ENCODE assay signal across 15 cellular contexts in the genomic region with DNA sequence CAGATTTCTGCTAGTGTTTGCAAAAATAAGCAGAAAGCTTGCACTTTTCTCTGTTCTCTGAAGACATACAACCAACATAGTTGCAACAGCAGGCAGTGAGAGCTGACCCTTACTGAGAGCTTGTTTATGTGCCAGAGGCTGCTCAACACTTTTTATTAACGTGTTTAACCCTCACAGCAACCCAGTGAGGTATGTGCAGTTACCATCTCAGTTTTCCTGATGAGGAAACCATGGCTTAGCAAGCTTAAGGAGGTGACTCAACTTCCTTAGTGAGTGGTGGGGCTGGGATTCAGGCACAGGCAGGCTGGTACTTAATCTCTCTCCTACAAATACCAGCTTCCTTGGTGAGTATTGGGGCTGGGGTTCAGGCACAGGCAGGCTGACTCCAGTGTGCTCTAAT.
DNase-seq lines count a peak whose midpoint lies in the region; ATAC-seq and TF ChIP-seq lines count a peak whose summit lies in the region.
"Had no signal": no experiment of that assay in that cellular context is flagged by ENCODE, and none has a peak within 500 bp of the region (broad histone marks: within the 10 kb centered on the region; RNA-seq: fewer than 3 reads in every experiment).

No MANE protein-coding gene starts in this region.

- H3K36me3 ChIP-seq in mesenchymal stem cell (ENCODE audit: control insufficient read depth in 1 of 2, insufficient read depth in 2 of 2, low read depth in 1 of 2, low read length in 2 of 2), result no peaks in the 10 kb centered on the region
- H3K36me3 ChIP-seq: pancreas had no signal

- H2AK5ac ChIP-seq in mesenchymal stem cell (ENCODE audit: low read length, severe bottlenecking) (no peak overlapping the region), H9 (ENCODE audit: insufficient read length, low read length) (no peak overlapping the region)

- H2BK12ac ChIP-seq in mesenchymal stem cell (ENCODE audit: low read length in 2 of 2) (no peak overlapping the region), H9 (ENCODE audit: insufficient read length, low read depth, low read length) (no peak overlapping the region)

- H3K4me2 ChIP-seq in mesenchymal stem cell (ENCODE audit: low read length, poor library complexity, severe bottlenecking) (no peak overlapping the region), H9 (ENCODE audit: insufficient read depth, insufficient read length, low read length) (no peak overlapping the region)

- H3K79me1 ChIP-seq in mesenchymal stem cell (replicated peaks; ENCODE audit: low read length, poor library complexity, severe bottlenecking) (no peaks in the 10 kb centered on the region), H9 (ENCODE audit: insufficient read depth, low read depth, low read length, poor library complexity, severe bottlenecking) (no peaks in the 10 kb centered on the region)

- H3K4me3 ChIP-seq in epithelial cell of esophagus (ENCODE audit: low read length) (no peak overlapping the region), mesenchymal stem cell (ENCODE audit: insufficient read depth in 1 of 2, low read depth in 1 of 2, low read length in 2 of 2) (no peak overlapping the region)
- H3K4me3 ChIP-seq: pancreas had no signal

- H2BK15ac ChIP-seq in mesenchymal stem cell (ENCODE audit: low read depth, poor library complexity, severe bottlenecking), result no peak overlapping the region
- H2BK15ac ChIP-seq in H9 (ENCODE audit: low read depth, low read length), result no peak overlapping the region

- H3K36me3 Mint-ChIP-seq in H9 (ENCODE audit: insufficient read depth in 1 of 3, low read depth in 3 of 3), result no peaks in the 10 kb centered on the region
- H3K36me3 Mint-ChIP-seq: activated naive CD4-positive, alpha-beta T cell treated with anti-CD3 and anti-CD28 coated beads, Interleukin-2, amount 50 U/mL, for 72 hours had no signal

- no peak overlapping the region for H3K27ac Mint-ChIP-seq in H9
- H3K27ac Mint-ChIP-seq: activated CD4-positive, alpha-beta T cell treated with anti-CD3 and anti-CD28 coated beads, Interleukin-2, amount 10 ng/mL, durations not matched to agents 7 days and 5 days; activated naive CD4-positive, alpha-beta T cell treated with anti-CD3 and anti-CD28 coated beads, Interleukin-2, amount 50 U/mL, for 72 hours had no signal

- H3K79me2 ChIP-seq in H9 (ENCODE audit: insufficient read depth, low read length), result no peaks in the 10 kb centered on the region

- peaks cover 14% of the 10 kb centered on the region in 2 experiments for H3K4me1 Mint-ChIP-seq in H9
- H3K4me1 Mint-ChIP-seq: activated CD4-positive, alpha-beta T cell treated with anti-CD3 and anti-CD28 coated beads, Interleukin-2, amount 10 ng/mL, durations not matched to agents 7 days and 5 days had no signal

- H4K5ac ChIP-seq in H9 (ENCODE audit: insufficient read length, low read depth, low read length), result no peak overlapping the region

- no peak for ATAC-seq in GM18873 (IDR thresholded peaks at IDR 0.05; ENCODE audit: low FRiP score, unreplicated experiment)
- ATAC-seq: activated naive CD4-positive, alpha-beta T cell treated with anti-CD3 and anti-CD28 coated beads, Interleukin-2, amount 50 U/mL, for 72 hours; pancreas; stimulated activated naive CD8-positive, alpha-beta T cell treated with anti-CD3 and anti-CD28 coated beads, Interleukin-15, Interleukin-2, amounts not matched to agents 100 U/mL and 50 U/mL, for 24 hours had no signal

- no peaks in the 10 kb centered on the region for H4K20me1 ChIP-seq in H9 (ENCODE audit: control insufficient read depth, insufficient read depth, insufficient read length)

- peak overlapping the region in 1 of 2 experiments; percentile 66 for H3K14ac ChIP-seq in mesenchymal stem cell (ENCODE audit: low read length in 2 of 2)
- no peak overlapping the region for H3K14ac ChIP-seq in H9 (ENCODE audit: insufficient read depth, low read length)

- H3K18ac ChIP-seq in mesenchymal stem cell (ENCODE audit: low read depth in 1 of 2, low read length in 2 of 2) (no peak overlapping the region), H9 (ENCODE audit: insufficient read length, low read depth, low read length) (no peak overlapping the region)

- no peak overlapping the region for H3K23ac ChIP-seq in mesenchymal stem cell (ENCODE audit: low read length in 2 of 2)
- H3K23ac ChIP-seq in H9 (ENCODE audit: insufficient read length, low read depth, low read length), result no peak overlapping the region

- H3K4me1 ChIP-seq in mesenchymal stem cell (ENCODE audit: control insufficient read depth, insufficient read depth, low read depth, low read length) (no peaks in the 10 kb centered on the region), H9 (ENCODE audit: insufficient read depth, low read length) (no peaks in the 10 kb centered on the region)
- H3K4me1 ChIP-seq: pancreas had no signal

- no peak overlapping the region for H3K56ac ChIP-seq in H9 (ENCODE audit: insufficient read length, low read depth, low read length)

- peaks cover 2% of the 10 kb centered on the region for H3K27me3 Mint-ChIP-seq in H9 (ENCODE audit: low read depth)

- no peaks in the 10 kb centered on the region for H3K23me2 ChIP-seq in H9 (ENCODE audit: insufficient read length, low read depth, low read length, poor library complexity, severe bottlenecking)

- H4K8ac ChIP-seq in mesenchymal stem cell (ENCODE audit: low read length) (no peak overlapping the region), H9 (replicated peaks; ENCODE audit: insufficient read length, low read depth, low read length) (no peak overlapping the region)

- in situ Hi-C loops in ACHN (cut with HindIII; ENCODE audit: low pct_ligation_motif_present, low pct_unique_long_range_greater_than_20kb, low sequenced_read_pairs), result no loop called here

- H4K91ac ChIP-seq in mesenchymal stem cell (ENCODE audit: low read length) (no peak overlapping the region), H9 (ENCODE audit: insufficient read length, low read depth, low read length) (no peak overlapping the region)

- H3K9ac ChIP-seq in mesenchymal stem cell (ENCODE audit: low read length), result no peak overlapping the region
- H3K9ac ChIP-seq in H9 (ENCODE audit: extremely low read depth, insufficient read length, low read length), result no peak overlapping the region

- H2AFZ ChIP-seq in mesenchymal stem cell (ENCODE audit: low read depth, low read length), result no peak overlapping the region
- no peak overlapping the region for H2AFZ ChIP-seq in H9 (ENCODE audit: low read length)

- TF ChIP-seq CTCF in epithelial cell of esophagus (IDR thresholded peaks at IDR 0.05; ENCODE audit: insufficient read depth, low read depth, low read length, missing control alignments) (no peak), H9 (conservative IDR thresholded peaks at IDR 0.05) (no peak)

- H3K27me3 ChIP-seq in mesenchymal stem cell (ENCODE audit: control insufficient read depth in 1 of 2, insufficient read depth in 1 of 2, low read length in 2 of 2) (peaks cover 9 to 55% of the 10 kb centered on the region in 2 experiments), H9 (ENCODE audit: insufficient read depth, low read length) (no peaks in the 10 kb centered on the region)

- H2BK120ac ChIP-seq in mesenchymal stem cell (ENCODE audit: low read depth, low read length) (no peak overlapping the region), H9 (ENCODE audit: low read depth, low read length, poor library complexity, severe bottlenecking) (no peak overlapping the region)

- 0% methylated on average over 1 of the region's 1 CpG for WGBS in mesenchymal stem cell
- WGBS in H9 (ENCODE audit: extremely low coverage, insufficient read length, low lambda C conversion rate), result no CpG with 5 or more reads among the region's 1 CpG

- H3K27ac ChIP-seq in mesenchymal stem cell (ENCODE audit: low read length, poor library complexity, severe bottlenecking), result no peak overlapping the region
- H3K27ac ChIP-seq in H9 (ENCODE audit: insufficient read length, low read depth, low read length), result no peak overlapping the region
- H3K27ac ChIP-seq: pancreas had no signal

- peak; percentile 19 for DNase-seq in ACHN
- DNase-seq in LHCN-M2 (ENCODE audit: low read depth), result peak; percentile 30
- peak; percentile 77 for DNase-seq in epithelial cell of esophagus (ENCODE audit: low read depth)
- peak; percentile 55 for DNase-seq in mesenchymal stem cell
- DNase-seq in NCI-H226, result no peak
- no peak for DNase-seq in H9
- no peak for DNase-seq in hypothalamus (lab: John Stamatoyannopoulos, UW)
- DNase-seq: activated CD4-positive, alpha-beta T cell treated with anti-CD3 and anti-CD28 coated beads, Interleukin-2, amount 10 ng/mL, durations not matched to agents 7 days and 5 days; Calu3; cerebellar nuclear complex; KBM-7; pancreas; stimulated activated naive CD8-positive, alpha-beta T cell treated with anti-CD3 and anti-CD28 coated beads, Interleukin-15, Interleukin-2, amounts not matched to agents 100 U/mL and 50 U/mL, for 24 hours had no signal

- H3K4ac ChIP-seq in mesenchymal stem cell (ENCODE audit: low read depth in 1 of 2, low read length in 2 of 2) (no peak overlapping the region), H9 (ENCODE audit: low read depth, low read length) (no peak overlapping the region)

- H3K4me3 Mint-ChIP-seq in H9, result no peak overlapping the region
- H3K4me3 Mint-ChIP-seq: activated CD4-positive, alpha-beta T cell treated with anti-CD3 and anti-CD28 coated beads, Interleukin-2, amount 10 ng/mL, durations not matched to agents 7 days and 5 days had no signal

- no peak overlapping the region for H3T11ph ChIP-seq in H9 (ENCODE audit: low read length)

- H2BK20ac ChIP-seq in H9 (ENCODE audit: low read depth, low read length, poor library complexity, severe bottlenecking), result no peak overlapping the region

- H2BK5ac ChIP-seq in mesenchymal stem cell (ENCODE audit: low read depth, low read length, poor library complexity, severe bottlenecking), result no peak overlapping the region
- no peak overlapping the region for H2BK5ac ChIP-seq in H9 (ENCODE audit: insufficient read length, low read length)

- peaks cover 1% of the 10 kb centered on the region for H3K9me3 ChIP-seq in mesenchymal stem cell (ENCODE audit: control insufficient read depth, low read length)
- no peaks in the 10 kb centered on the region for H3K9me3 ChIP-seq in H9 (ENCODE audit: control insufficient read depth, low read depth, low read length)
- H3K9me3 ChIP-seq: pancreas had no signal

- no peaks in the 10 kb centered on the region for H3K9me3 Mint-ChIP-seq in H9
- H3K9me3 Mint-ChIP-seq: activated CD4-positive, alpha-beta T cell treated with anti-CD3 and anti-CD28 coated beads, Interleukin-2, amount 10 ng/mL, durations not matched to agents 7 days and 5 days; activated naive CD4-positive, alpha-beta T cell treated with anti-CD3 and anti-CD28 coated beads, Interleukin-2, amount 50 U/mL, for 72 hours had no signal

Comparison
In these comparisons a context has a peak if more than half of its experiments do, and no peak if none do; other contexts are left out.
1. DNase-seq: peak in ACHN (single experiment), LHCN-M2 (single experiment), epithelial cell of esophagus (single experiment) and mesenchymal stem cell (single experiment); none in NCI-H226 (single experiment), H9 (single experiment) and hypothalamus (0 of 51).